23 cellular contexts compared by ENCODE assay signal in genomic region chr5:170097934-170098333, GRCh38. TPM values are rescaled to one million over a fixed set of nuclear protein-coding genes. Genes with fewer than 3 reads are reported as not detected.
DNase-seq lines count a peak whose midpoint lies in the region; ATAC-seq, FAIRE-seq and TF ChIP-seq lines count a peak whose summit lies in the region.
"Had no signal": no experiment of that assay in that cellular context is flagged by ENCODE, and none has a peak within 500 bp of the region (broad histone marks: within the 10 kb centered on the region; RNA-seq: fewer than 3 reads in every experiment).

No MANE protein-coding gene starts in this region.

- no peaks in the 10 kb centered on the region for H3K9me1 ChIP-seq in endothelial cell of umbilical vein (replicated peaks; ENCODE audit: control insufficient read depth, extremely low read depth, insufficient read depth, low read length)

- H3K9ac ChIP-seq in endothelial cell of umbilical vein (replicated peaks; ENCODE audit: extremely low read depth, insufficient read depth, low read length), result no peak overlapping the region
- H3K9ac ChIP-seq: parathyroid adenoma had no signal

- intact Hi-C loops in endothelial cell of umbilical vein (cut with micrococcal nuclease), result loop anchor here (5.0 kb wide), 2 partner anchors 234 to 534 kb away; no protein-coding TSS in a partner anchor

- no peak overlapping the region for H3K27ac ChIP-seq in endothelial cell of umbilical vein (ENCODE audit: insufficient read depth, low read depth, low read length)
- H3K27ac ChIP-seq in neutrophil, result peak overlapping the region; percentile 51
- H3K27ac ChIP-seq: parathyroid adenoma, VCaP had no signal

- CTCF ChIA-PET in endothelial cell of umbilical vein (lab: Charles Lee), result interaction anchor here (0.8 to 7.4 kb wide), 6 partner anchors 15 to 396 kb away, joined by 3 to 252 read pairs (median 6); no protein-coding TSS in a partner anchor

- no peak for TF ChIP-seq CTCF in endothelial cell of umbilical vein (IDR thresholded peaks at IDR 0.05; ENCODE audit: extremely low read depth in 1 of 2, insufficient read depth in 1 of 2, low read depth in 1 of 2, low read length in 2 of 2)
- TF ChIP-seq CTCF in neutrophil (IDR thresholded peaks at IDR 0.05), result no peak

- no peaks in the 10 kb centered on the region for H4K20me1 ChIP-seq in endothelial cell of umbilical vein (replicated peaks; ENCODE audit: control insufficient read depth, extremely low read depth, insufficient read depth, low read length)

- TF ChIP-seq POLR2A in endothelial cell of umbilical vein (IDR thresholded peaks at IDR 0.05; ENCODE audit: low read depth, low read length), result no peak

- no peaks in the 10 kb centered on the region for H3K79me2 ChIP-seq in endothelial cell of umbilical vein (ENCODE audit: control insufficient read depth, insufficient read depth, low read length)
- H3K79me2 ChIP-seq: parathyroid adenoma had no signal

- dilution Hi-C loops in endothelial cell of umbilical vein (cut with MboI; ENCODE audit: extremely low pct_ligation_motif_present, low sequenced_read_pairs), result loop anchor here (25.0 kb wide), 1 partner anchor 89 kb away; no protein-coding TSS in a partner anchor

- H3K4me3 ChIP-seq in endothelial cell of umbilical vein (replicated peaks in 1 of 3; ENCODE audit: insufficient read depth in 1 of 3, low read depth in 1 of 3, low read length in 3 of 3) (no peak overlapping the region), neutrophil (ENCODE audit: low read depth in 1 of 2, low read length in 1 of 2) (no peak overlapping the region)
- H3K4me3 ChIP-seq: GM12878 had no signal

- no TSS peak for BruUV-seq in endothelial cell of umbilical vein (replicated peaks; lab: Mats Ljungman, UMichigan)

- ATAC-seq in HG02678 (IDR thresholded peaks at IDR 0.05; ENCODE audit: unreplicated experiment), result no peak
- ATAC-seq: GM12878 had no signal

- peak overlapping the region; percentile 49 for H2AFZ ChIP-seq in endothelial cell of umbilical vein (ENCODE audit: low read depth, low read length)
- H2AFZ ChIP-seq: parathyroid adenoma had no signal

- POLR2A ChIA-PET in endothelial cell of umbilical vein (lab: Charles Lee), result no interaction called here

- no peaks in the 10 kb centered on the region for H3K36me3 ChIP-seq in endothelial cell of umbilical vein (ENCODE audit: control insufficient read depth in 2 of 2, extremely low read depth in 1 of 2, insufficient read depth in 2 of 2, low read length in 2 of 2)
- no peaks in the 10 kb centered on the region for H3K36me3 ChIP-seq in neutrophil

- H3K9me3 ChIP-seq in endothelial cell of umbilical vein (replicated peaks; ENCODE audit: control insufficient read depth, insufficient read depth, low read length), result no peaks in the 10 kb centered on the region
- H3K9me3 ChIP-seq in neutrophil, result no peaks in the 10 kb centered on the region

- H3K4me2 ChIP-seq in endothelial cell of umbilical vein (ENCODE audit: insufficient read depth, low read length), result peak overlapping the region; percentile 21

- peaks cover 20% of the 10 kb centered on the region for H3K4me1 ChIP-seq in endothelial cell of umbilical vein (ENCODE audit: control insufficient read depth, extremely low read depth, insufficient read depth, low read length)
- H3K4me1 ChIP-seq in neutrophil (ENCODE audit: control insufficient read depth in 1 of 2, insufficient read depth in 1 of 2, low read depth in 1 of 2, low read length in 1 of 2), result peaks cover 43 to 45% of the 10 kb centered on the region in 2 experiments
- H3K4me1 ChIP-seq: parathyroid adenoma had no signal

- DNase-seq in GF-D8 (lab: John Stamatoyannopoulos, UW), result peak; percentile 83
- DNase-seq in SKM-1 (lab: John Stamatoyannopoulos, UW; ENCODE audit: unreplicated experiment), result peak; percentile 18
- peak; percentile 58 for DNase-seq in endothelial cell of umbilical vein (ENCODE audit: low read depth, low spot score)
- DNase-seq in GOT3 (lab: John Stamatoyannopoulos, UW), result no peak
- no peak for DNase-seq in iPS-NIHi7 (ENCODE audit: extremely low spot score)
- DNase-seq: activated CD4-positive, alpha-beta T cell treated with anti-CD3 and anti-CD28 coated beads, Interleukin-2, amount 50 U/mL, for 48 hours; activated naive CD4-positive, alpha-beta T cell treated with anti-CD3 and anti-CD28 coated beads, Interleukin-2, amount 10 ng/mL, durations not matched to agents 7 days and 5 days; activated T-cell treated with anti-CD3 and anti-CD28 coated beads for 4 hours; AML-193; foreskin fibroblast; NCI-H146; small intestine; stimulated activated CD8-positive, alpha-beta memory T cell treated with anti-CD3 and anti-CD28 coated beads, Interleukin-4, amount 100 ng/mL, for 48 hours; SW 1271 had no signal

- peak; percentile 69 for FAIRE-seq in endothelial cell of umbilical vein (lab: Jason Lieb, UNC)
- FAIRE-seq: D721Med, G401.6, GM12878, small intestine had no signal

- H3K27me3 ChIP-seq in endothelial cell of umbilical vein (ENCODE audit: control insufficient read depth in 2 of 2, insufficient read depth in 2 of 2, low read length in 2 of 2) (peaks cover 0 to 2% of the 10 kb centered on the region in 2 experiments), neutrophil (no peaks in the 10 kb centered on the region)

TF ChIP-seq in endothelial cell of umbilical vein, 7 proteins besides CTCF, POLR2A, EP300 and RAD21:
- TF ChIP-seq GATA2 (IDR thresholded peaks at IDR 0.05; ENCODE audit: insufficient read depth, insufficient read length, low read depth, low read length) (peak; percentile 32), FOS (IDR thresholded peaks at IDR 0.05; ENCODE audit: borderline replicate concordance, insufficient read depth, low read length) (no peak), POLR2AphosphoS5 (IDR thresholded peaks at IDR 0.05; ENCODE audit: insufficient read depth, low read depth, low read length) (no peak), JUN (IDR thresholded peaks at IDR 0.05; ENCODE audit: borderline replicate concordance, insufficient read depth, insufficient read length, low read depth) (no peak), MYC (IDR thresholded peaks at IDR 0.05; ENCODE audit: low read depth, low read length) (no peak)
- TF ChIP-seq, protein P1, sequence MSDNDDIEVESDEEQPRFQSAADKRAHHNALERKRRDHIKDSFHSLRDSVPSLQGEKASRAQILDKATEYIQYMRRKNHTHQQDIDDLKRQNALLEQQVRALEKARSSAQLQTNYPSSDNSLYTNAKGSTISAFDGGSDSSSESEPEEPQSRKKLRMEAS (IDR thresholded peaks at IDR 0.05; ENCODE audit: insufficient read depth, insufficient read length), result no peak

RNA-seq across cellular contexts. Expression of gene FOXI1, which starts 7.8 kb away (rescaled TPM):
- total RNA-seq in endothelial cell of umbilical vein, result not detected in 2 replicates
- polyA plus RNA-seq in endothelial cell of umbilical vein, result not detected in 2 replicates
- not detected in 2 replicates for polyA plus RNA-seq in endothelial cell of umbilical vein (2011; cell fraction: cytosol; rRNA removed)
- not detected in 2 replicates for polyA plus RNA-seq in endothelial cell of umbilical vein (2011; cell fraction: nucleus; rRNA removed)
- polyA plus RNA-seq in endothelial cell of umbilical vein (2012), result not detected in 2 replicates
- not detected in 2 replicates for polyA minus RNA-seq in endothelial cell of umbilical vein
- polyA minus RNA-seq in endothelial cell of umbilical vein (2011; cell fraction: cytosol; rRNA and poly(A)+ RNA removed), result not detected
- polyA minus RNA-seq in endothelial cell of umbilical vein (2011; cell fraction: nucleus; rRNA and poly(A)+ RNA removed), result not detected in 2 replicates
- total RNA-seq: GM12878, RPMI7951, temporal lobe had no signal
- polyA plus RNA-seq: GM12878 had no signal

Comparison
In these comparisons a context has a peak if more than half of its experiments do, and no peak if none do; other contexts are left out.
1. DNase-seq: peak in GF-D8 (single experiment), SKM-1 (single experiment) and endothelial cell of umbilical vein (single experiment); none in GOT3 (single experiment) and iPS-NIHi7 (single experiment).